In the genomic region with DNA sequence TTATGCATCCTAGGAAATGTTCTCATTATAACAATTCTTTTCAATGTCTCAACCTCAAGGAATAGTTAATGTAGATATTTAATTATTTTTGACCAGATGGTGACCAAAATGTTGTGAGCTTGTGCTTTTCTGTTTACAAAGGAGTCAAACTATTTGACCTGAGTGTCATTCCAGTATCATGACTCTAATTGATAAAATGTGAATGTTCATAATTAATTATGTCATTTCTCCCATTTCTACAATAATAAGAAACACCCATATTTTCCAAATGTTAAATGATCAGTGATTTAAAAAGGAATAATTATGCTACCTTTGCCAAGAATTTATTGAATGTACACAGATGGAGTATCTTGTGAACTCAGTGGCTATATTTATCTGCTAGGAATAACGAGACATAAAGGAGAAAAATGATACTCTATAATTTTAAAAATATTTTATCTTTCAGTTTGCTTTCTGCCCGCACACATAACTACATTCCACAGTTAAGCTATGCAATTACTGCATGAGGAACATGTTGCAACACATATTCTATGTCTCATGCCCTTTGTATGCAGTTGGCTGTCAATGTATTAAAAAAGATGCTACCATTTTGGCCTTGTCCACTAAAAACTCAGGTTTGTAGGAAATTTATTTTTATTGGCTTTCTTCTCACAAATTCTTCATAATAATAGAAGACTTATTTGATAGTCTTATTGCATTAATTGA, we compare ENCODE assay signal across 28 cellular contexts.
DNase-seq lines count a peak whose midpoint lies in the region; ATAC-seq, FAIRE-seq and TF ChIP-seq lines count a peak whose summit lies in the region.
"Had no signal": no experiment of that assay in that cellular context is flagged by ENCODE, and none has a peak within 500 bp of the region (broad histone marks: within the 10 kb centered on the region; RNA-seq: fewer than 3 reads in every experiment).

No MANE protein-coding gene starts in this region.

- no peaks in the 10 kb centered on the region for H3K27me3 ChIP-seq in bronchial epithelial cell (ENCODE audit: control insufficient read depth, insufficient read depth, low read length)
- H3K27me3 ChIP-seq: MG63, transverse colon had no signal

- no peaks in the 10 kb centered on the region for H3K27me3 Mint-ChIP-seq in HFFc6 (ENCODE audit: insufficient read depth)
- H3K27me3 Mint-ChIP-seq: dendritic cell treated with granulocyte-macrophage colony-stimulating factor and Interleukin-4, amounts not matched to agents 40 ng/mL and 50 ng/mL, for 4 days; IgD-negative memory B cell; natural killer cell treated with Interleukin-12 subunit alpha and Interleukin-12 subunit beta and Interleukin-15 and Interleukin-18, amount 100 ng/mL, for 72 hours; stimulated activated naive CD8-positive, alpha-beta T cell treated with anti-CD3 and anti-CD28 coated beads, Interleukin-15, amount 100 ng/mL, for 72 hours had no signal

- H3K4me1 Mint-ChIP-seq in HFFc6 (ENCODE audit: low read depth) = peaks cover 47% of the 10 kb centered on the region
- H3K4me1 Mint-ChIP-seq: IgD-negative memory B cell; stimulated activated naive CD8-positive, alpha-beta T cell treated with anti-CD3 and anti-CD28 coated beads, Interleukin-15, amount 100 ng/mL, for 72 hours had no signal

- DNase-seq in AG04449 (ENCODE audit: low read depth, low spot score) = peak; percentile 59
- peak; percentile 39 for DNase-seq in HFFc6
- peak; percentile 85 for DNase-seq in bronchial epithelial cell (ENCODE audit: low read depth)
- DNase-seq in fibroblast of the conjunctiva (ENCODE audit: low read depth) = peak; percentile 58
- DNase-seq in NCI-H748 treated with DMSO at 0.1 percent for 48 hours (lab: John Stamatoyannopoulos, UW) = no peak
- DNase-seq in DMS79 treated with DMSO at 0.1 percent for 48 hours (lab: John Stamatoyannopoulos, UW) = no peak
- no peak for DNase-seq in NK-92 (lab: John Stamatoyannopoulos, UW; ENCODE audit: unreplicated experiment)
- DNase-seq: 8988T; activated CD4-positive, alpha-beta T cell treated with anti-CD3 and anti-CD28 coated beads for 4 hours; activated naive CD4-positive, alpha-beta T cell treated with Interleukin-2 at 50 U/mL for 16 hours; activated T-cell treated with anti-CD3 and anti-CD28 coated beads, Interleukin-2, amount 50 U/mL, for 72 hours; amygdala; Caco-2; DMS79; H9; hypothalamus; left ventricle myocardium inferior; MG63; NCI-H2081; stimulated activated naive CD8-positive, alpha-beta T cell treated with anti-CD3 and anti-CD28 coated beads, Interleukin-15, amount 100 ng/mL, for 72 hours; transverse colon had no signal

- H3K9me3 Mint-ChIP-seq in HFFc6 = no peaks in the 10 kb centered on the region
- H3K9me3 Mint-ChIP-seq: H9; natural killer cell treated with Interleukin-12 subunit alpha and Interleukin-12 subunit beta and Interleukin-15 and Interleukin-18, amount 100 ng/mL, for 72 hours; stimulated activated naive CD8-positive, alpha-beta T cell treated with anti-CD3 and anti-CD28 coated beads, Interleukin-15, amount 100 ng/mL, for 72 hours had no signal

- H3K4me3 ChIP-seq in AG04449 (ENCODE audit: low read depth, low read length) = no peak overlapping the region
- H3K4me3 ChIP-seq in bronchial epithelial cell (ENCODE audit: low read depth, low read length) = no peak overlapping the region
- H3K4me3 ChIP-seq: left ventricle myocardium inferior, MG63, transverse colon had no signal

- CTCF ChIA-PET in AG04449 (lab: Yijun Ruan, JAX) = interaction anchor here (1.4 kb wide), 1 partner anchor 40 kb away, joined by 3 read pairs; no protein-coding TSS in a partner anchor

- H3K27ac Mint-ChIP-seq in HFFc6 = no peak overlapping the region
- H3K27ac Mint-ChIP-seq: activated T-cell treated with anti-CD3 and anti-CD28 coated beads, Interleukin-2, amount 50 U/mL, for 72 hours; dendritic cell treated with granulocyte-macrophage colony-stimulating factor and Interleukin-4, amounts not matched to agents 40 ng/mL and 50 ng/mL, for 4 days; H9; IgD-negative memory B cell; natural killer cell treated with Interleukin-12 subunit alpha and Interleukin-12 subunit beta and Interleukin-15 and Interleukin-18, amount 100 ng/mL, for 72 hours; stimulated activated naive CD8-positive, alpha-beta T cell treated with anti-CD3 and anti-CD28 coated beads, Interleukin-15, amount 100 ng/mL, for 72 hours had no signal

- POLR2A ChIA-PET in AG04449 (lab: Yijun Ruan, JAX) = interaction anchor here (0.7 kb wide), 1 partner anchor 9 kb away, joined by 3 read pairs; no protein-coding TSS in a partner anchor

- no peaks in the 10 kb centered on the region for H3K36me3 Mint-ChIP-seq in HFFc6 (ENCODE audit: low read depth)
- H3K36me3 Mint-ChIP-seq: IgD-negative memory B cell; natural killer cell treated with Interleukin-12 subunit alpha and Interleukin-12 subunit beta and Interleukin-15 and Interleukin-18, amount 100 ng/mL, for 72 hours had no signal

- no peak for FAIRE-seq in bronchial epithelial cell (lab: Jason Lieb, UNC)
- FAIRE-seq: GM12892, islet of Langerhans had no signal

- ATAC-seq in GM18858 (IDR thresholded peaks at IDR 0.05; ENCODE audit: unreplicated experiment) = no peak
- ATAC-seq: activated T-cell treated with anti-CD3 and anti-CD28 coated beads, Interleukin-2, amount 50 U/mL, for 72 hours; natural killer cell treated with Interleukin-12 subunit alpha and Interleukin-12 subunit beta and Interleukin-15 and Interleukin-18, amount 100 ng/mL, for 72 hours; sciatic nerve; stimulated activated naive CD8-positive, alpha-beta T cell treated with anti-CD3 and anti-CD28 coated beads, Interleukin-15, amount 100 ng/mL, for 72 hours had no signal

- no peaks in the 10 kb centered on the region for H3K36me3 ChIP-seq in bronchial epithelial cell (ENCODE audit: control insufficient read depth, insufficient read depth, low read length)
- H3K36me3 ChIP-seq: left ventricle myocardium inferior, MG63, transverse colon had no signal

- H3K4me3 Mint-ChIP-seq in HFFc6 = no peak overlapping the region
- H3K4me3 Mint-ChIP-seq: activated T-cell treated with anti-CD3 and anti-CD28 coated beads, Interleukin-2, amount 50 U/mL, for 72 hours; dendritic cell treated with granulocyte-macrophage colony-stimulating factor and Interleukin-4, amounts not matched to agents 40 ng/mL and 50 ng/mL, for 4 days; H9; IgD-negative memory B cell; natural killer cell treated with Interleukin-12 subunit alpha and Interleukin-12 subunit beta and Interleukin-15 and Interleukin-18, amount 100 ng/mL, for 72 hours; stimulated activated naive CD8-positive, alpha-beta T cell treated with anti-CD3 and anti-CD28 coated beads, Interleukin-15, amount 100 ng/mL, for 72 hours had no signal

- TF ChIP-seq CTCF in AG04449 (IDR thresholded peaks at IDR 0.05; ENCODE audit: insufficient read depth, low read length, missing control alignments) (no peak), HFFc6 (IDR thresholded peaks at IDR 0.05) (no peak), bronchial epithelial cell (IDR thresholded peaks at IDR 0.05; ENCODE audit: insufficient read depth, low read length, severe bottlenecking) (no peak)

Comparison
In these comparisons a context has a peak if more than half of its experiments do, and no peak if none do; other contexts are left out.
1. DNase-seq: peak in AG04449 (single experiment), HFFc6 (single experiment), bronchial epithelial cell (single experiment) and fibroblast of the conjunctiva (single experiment); none in NCI-H748 treated with DMSO at 0.1 percent for 48 hours (single experiment), DMS79 treated with DMSO at 0.1 percent for 48 hours (single experiment) and NK-92 (single experiment).